In the genomic region with DNA sequence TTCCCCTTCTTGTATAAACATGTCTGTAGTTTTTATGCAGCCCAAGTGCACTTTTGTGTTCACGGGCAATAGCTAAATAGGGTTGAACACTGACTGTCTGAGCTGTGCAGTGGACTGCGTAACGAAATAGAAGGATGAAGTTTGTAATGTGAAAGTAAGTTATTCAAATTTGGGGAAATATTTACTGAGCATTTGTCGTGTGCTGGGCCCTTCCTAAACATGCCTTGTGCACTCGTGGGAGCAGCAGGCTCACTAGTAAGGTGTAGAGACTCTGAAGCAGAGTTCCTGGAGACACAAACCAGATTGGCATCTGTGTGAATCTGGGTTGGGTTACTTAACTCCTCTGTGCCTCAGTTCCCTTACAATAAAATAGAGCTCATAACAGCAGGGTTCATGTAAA, we compare ENCODE assay signal across 15 cellular contexts. TPM values are rescaled to one million over a fixed set of nuclear protein-coding genes. Genes with fewer than 3 reads are reported as not detected.
DNase-seq lines count a peak whose midpoint lies in the region; ATAC-seq, FAIRE-seq and TF ChIP-seq lines count a peak whose summit lies in the region.
"Had no signal": no experiment of that assay in that cellular context is flagged by ENCODE, and none has a peak within 500 bp of the region (broad histone marks: within the 10 kb centered on the region; RNA-seq: fewer than 3 reads in every experiment).

No MANE protein-coding gene starts in this region.

- H2AFZ ChIP-seq in H1 (ENCODE audit: low read length), result no peak overlapping the region

- no peak overlapping the region for H3K4me3 ChIP-seq in CD8-positive, alpha-beta T cell (ENCODE audit: low read depth, low read length)
- H3K4me3 ChIP-seq in H1 (ENCODE audit: extremely low read depth in 1 of 4, insufficient read depth in 2 of 4, low read depth in 3 of 4, low read length in 4 of 4) (no peak overlapping the region), prostate gland (no peak overlapping the region)

- no peak overlapping the region for H2BK20ac ChIP-seq in H1 (ENCODE audit: low read length)

- H3K27ac ChIP-seq in CD8-positive, alpha-beta T cell (ENCODE audit: low read depth, low read length), result no peak overlapping the region
- H3K27ac ChIP-seq in H1 (ENCODE audit: low read depth, low read length) (no peak overlapping the region), prostate gland (peak overlapping the region; percentile 49 to 65)
- H3K27ac ChIP-seq: foreskin keratinocyte had no signal

- no peak overlapping the region for H2BK120ac ChIP-seq in H1 (replicated peaks; ENCODE audit: low read depth, low read length)

- no peak overlapping the region for H3K23ac ChIP-seq in H1 (ENCODE audit: insufficient read length)

- H3K9me3 ChIP-seq in CD8-positive, alpha-beta T cell (ENCODE audit: low read length), result no peaks in the 10 kb centered on the region
- no peaks in the 10 kb centered on the region for H3K9me3 ChIP-seq in H1 (ENCODE audit: insufficient read depth in 2 of 2, low read depth in 1 of 2, low read length in 1 of 2)
- no peaks in the 10 kb centered on the region for H3K9me3 ChIP-seq in prostate gland

- no peak overlapping the region for H4K8ac ChIP-seq in H1 (ENCODE audit: extremely low read depth, insufficient read depth, low read length)

- H3K18ac ChIP-seq in H1 (ENCODE audit: extremely low read depth, low read length), result no peak overlapping the region

- no peaks in the 10 kb centered on the region for H3K36me3 ChIP-seq in CD8-positive, alpha-beta T cell (ENCODE audit: insufficient read depth, low read length)
- no peaks in the 10 kb centered on the region for H3K36me3 ChIP-seq in H1 (ENCODE audit: control insufficient read depth in 2 of 4, insufficient read depth in 4 of 4, low read length in 3 of 4)
- no peaks in the 10 kb centered on the region for H3K36me3 ChIP-seq in prostate gland

- no peaks in the 10 kb centered on the region for H3K79me1 ChIP-seq in H1 (ENCODE audit: low read depth, low read length)

- no peak overlapping the region for H3K14ac ChIP-seq in H1 (ENCODE audit: insufficient read length)

- no peaks in the 10 kb centered on the region for H3K9me3 Mint-ChIP-seq in CD8-positive, alpha-beta T cell
- H3K9me3 Mint-ChIP-seq in activated CD4-positive, alpha-beta memory T cell treated with anti-CD3 and anti-CD28 coated beads for 36 hours, result no peaks in the 10 kb centered on the region

- H3K4ac ChIP-seq in H1 (replicated peaks; ENCODE audit: insufficient read length, low read depth, low read length), result no peak overlapping the region

- no peak for ATAC-seq in CD8-positive, alpha-beta T cell
- peak; percentile 24 for ATAC-seq in HG02610 (IDR thresholded peaks at IDR 0.05; ENCODE audit: unreplicated experiment)

- FAIRE-seq in H1 (lab: Jason Lieb, UNC), result no peak
- FAIRE-seq: islet of Langerhans had no signal

- peak overlapping the region; percentile 18; the same call in 1 of the 2 replicates for H2BK5ac ChIP-seq in H1 (ENCODE audit: low read depth, low read length)

- TF ChIP-seq POLR2A in H1 (IDR thresholded peaks at IDR 0.05; ENCODE audit: control extremely low read depth in 1 of 2, low read depth in 2 of 2, low read length in 2 of 2) (no peak), prostate gland (IDR thresholded peaks at IDR 0.05) (no peak)

- H4K91ac ChIP-seq in H1 (replicated peaks; ENCODE audit: insufficient read length, low read length), result no peak overlapping the region

- 91 to 100% methylated on average over 2 to 5 of the region's 5 CpGs for WGBS in H1 (ENCODE audit: extremely low coverage in 1 of 2, insufficient coverage in 1 of 2, insufficient read length in 1 of 2, insufficient replicate concordance in 2 of 2, low coverage in 1 of 2, low lambda C conversion rate in 2 of 2, missing lambda C conversion rate in 1 of 2), 2 experiments
- 16% methylated on average over 5 of the region's 5 CpGs for WGBS in prostate gland

- no peaks in the 10 kb centered on the region for H3K79me2 ChIP-seq in H1 (ENCODE audit: control insufficient read depth in 1 of 2, insufficient read depth in 2 of 2, low read length in 2 of 2)

- no peaks in the 10 kb centered on the region for H3K27me3 Mint-ChIP-seq in CD8-positive, alpha-beta T cell (ENCODE audit: low read depth)
- H3K27me3 Mint-ChIP-seq in activated CD4-positive, alpha-beta memory T cell treated with anti-CD3 and anti-CD28 coated beads for 36 hours, result no peaks in the 10 kb centered on the region

- TF ChIP-seq CTCF in CD8-positive, alpha-beta T cell (IDR thresholded peaks at IDR 0.05), result no peak
- TF ChIP-seq CTCF in H1 (IDR thresholded peaks at IDR 0.05; ENCODE audit: control extremely low read depth in 1 of 3, insufficient read depth in 1 of 3, low read depth in 1 of 3, low read length in 3 of 3) (no peak), prostate gland (IDR thresholded peaks at IDR 0.05) (no peak)

- H3K4me2 ChIP-seq in H1 (ENCODE audit: insufficient read depth in 1 of 2, low read depth in 2 of 2, low read length in 2 of 2), result no peak overlapping the region

- no peak for DNase-seq in CD8-positive, alpha-beta T cell
- DNase-seq in H1 (ENCODE audit: low read depth in 1 of 2, low spot score in 2 of 2), result no peak
- DNase-seq in prostate gland (ENCODE audit: low spot score), result no peak
- no peak for DNase-seq in SK-N-DZ (ENCODE audit: low spot score)
- DNase-seq in activated CD4-positive, alpha-beta memory T cell treated with anti-CD3 and anti-CD28 coated beads for 36 hours, result no peak
- no peak for DNase-seq in NCI-H1092 treated with DMSO at 0.1 percent for 48 hours (lab: John Stamatoyannopoulos, UW)
- DNase-seq in NCI-H146 (lab: John Stamatoyannopoulos, UW), result no peak
- DNase-seq: NCI-H2081 treated with DMSO at 0.1 percent for 48 hours; NCI-H82; stimulated activated naive CD4-positive, alpha-beta T cell treated with Interleukin-2 at 50 U/mL for 16 hours had no signal

- intact Hi-C loops in CD8-positive, alpha-beta T cell (cut with DNase I, micrococcal nuclease), result no loop called here
- intact Hi-C loops in prostate gland (cut with DNase I), result no loop called here
- intact Hi-C loops in activated CD4-positive, alpha-beta memory T cell treated with anti-CD3 and anti-CD28 coated beads for 36 hours (cut with micrococcal nuclease), result loop anchor here (5.0 kb wide), 1 partner anchor 124 kb away; no protein-coding TSS in a partner anchor

- H3K4me1 Mint-ChIP-seq in CD8-positive, alpha-beta T cell (ENCODE audit: low read depth), result peaks cover 20% of the 10 kb centered on the region
- H3K4me1 Mint-ChIP-seq in activated CD4-positive, alpha-beta memory T cell treated with anti-CD3 and anti-CD28 coated beads for 36 hours (ENCODE audit: low read depth), result peaks cover 10% of the 10 kb centered on the region

- no peak overlapping the region for H4K5ac ChIP-seq in H1 (ENCODE audit: insufficient read length, low read depth, low read length)

- no peak overlapping the region for H2AK5ac ChIP-seq in H1 (ENCODE audit: low read depth, low read length)

- H3K56ac ChIP-seq in H1 (replicated peaks; ENCODE audit: insufficient read length, low read depth, low read length), result no peak overlapping the region

- no peaks in the 10 kb centered on the region for H4K20me1 ChIP-seq in H1 (replicated peaks in 1 of 2; ENCODE audit: control insufficient read depth in 1 of 2, insufficient read depth in 2 of 2, low read length in 2 of 2)

- POLR2A ChIA-PET in CD8-positive, alpha-beta T cell (lab: Charles Lee), result no interaction called here
- POLR2A ChIA-PET in H1 (lab: Charles Lee; ENCODE audit: partially characterized antibody), result no interaction called here
- POLR2A ChIA-PET in activated CD4-positive, alpha-beta memory T cell treated with anti-CD3 and anti-CD28 coated beads for 36 hours (lab: Charles Lee), result no interaction called here

- no peak overlapping the region for H3K9ac ChIP-seq in H1 (replicated peaks in 1 of 4; ENCODE audit: extremely low read depth in 1 of 4, low read depth in 3 of 4, low read length in 3 of 4)

- no peak for TF ChIP-seq EP300 in H1 (IDR thresholded peaks at IDR 0.05; ENCODE audit: borderline replicate concordance in 1 of 2, low read depth in 2 of 2, low read length in 2 of 2)

- no peak overlapping the region for H2BK12ac ChIP-seq in H1 (ENCODE audit: low read depth, low read length)

- no peaks in the 10 kb centered on the region for H3K27me3 ChIP-seq in CD8-positive, alpha-beta T cell (ENCODE audit: insufficient read depth, low read length)
- H3K27me3 ChIP-seq in H1 (replicated peaks in 1 of 4; ENCODE audit: control insufficient read depth in 3 of 4, extremely low read depth in 1 of 4, insufficient read depth in 3 of 4, low read length in 3 of 4) (no peaks in the 10 kb centered on the region), prostate gland (replicated peaks; ENCODE audit: insufficient read depth) (no peaks in the 10 kb centered on the region)

- H3K23me2 ChIP-seq in H1 (ENCODE audit: low read depth, low read length), result no peaks in the 10 kb centered on the region

- TF ChIP-seq RAD21 in H1 (IDR thresholded peaks at IDR 0.05 in 1 of 2, conservative IDR thresholded peaks at IDR 0.05 in 1 of 2; ENCODE audit: low read depth in 2 of 2, low read length in 2 of 2), result no peak

- CTCF ChIA-PET in CD8-positive, alpha-beta T cell (lab: Charles Lee), result interaction anchor here (0.7 to 1.3 kb wide), 3 partner anchors 14 to 20 kb away, joined by 3 read pairs; no protein-coding TSS in a partner anchor
- CTCF ChIA-PET in H1 (lab: Charles Lee; ENCODE audit: partially characterized antibody), result interaction anchor here (1.7 kb wide), 1 partner anchor 82 kb away, joined by 6 read pairs; no protein-coding TSS in a partner anchor
- CTCF ChIA-PET in activated CD4-positive, alpha-beta memory T cell treated with anti-CD3 and anti-CD28 coated beads for 36 hours (lab: Charles Lee), result no interaction called here

- no peak overlapping the region for H3K4me3 Mint-ChIP-seq in CD8-positive, alpha-beta T cell
- H3K4me3 Mint-ChIP-seq in activated CD4-positive, alpha-beta memory T cell treated with anti-CD3 and anti-CD28 coated beads for 36 hours, result no peak overlapping the region

- H2BK15ac ChIP-seq in H1 (ENCODE audit: low read length), result no peak overlapping the region

- peaks cover 6% of the 10 kb centered on the region for H3K4me1 ChIP-seq in CD8-positive, alpha-beta T cell (ENCODE audit: insufficient read depth, low read length)
- peaks cover 0 to 4% (median 2%) of the 10 kb centered on the region in 4 experiments; a peak in 3 of 7 replicates for H3K4me1 ChIP-seq in H1 (replicated peaks in 1 of 4; ENCODE audit: control insufficient read depth in 3 of 4, insufficient read depth in 4 of 4, low read length in 3 of 4)
- H3K4me1 ChIP-seq in prostate gland (replicated peaks), result peaks cover 4% of the 10 kb centered on the region
- H3K4me1 ChIP-seq: foreskin keratinocyte had no signal

- H3K36me3 Mint-ChIP-seq in CD8-positive, alpha-beta T cell, result no peaks in the 10 kb centered on the region
- no peaks in the 10 kb centered on the region for H3K36me3 Mint-ChIP-seq in activated CD4-positive, alpha-beta memory T cell treated with anti-CD3 and anti-CD28 coated beads for 36 hours

- H3K27ac Mint-ChIP-seq in CD8-positive, alpha-beta T cell, result peak overlapping the region; percentile 0
- H3K27ac Mint-ChIP-seq in activated CD4-positive, alpha-beta memory T cell treated with anti-CD3 and anti-CD28 coated beads for 36 hours, result no peak overlapping the region

RNA-seq across cellular contexts. Expression of a gene that starts 51.7 kb away (rescaled TPM):
- total RNA-seq in CD8-positive, alpha-beta T cell, result not detected
- not detected in 2 replicates for total RNA-seq in H1 (2021; fragmentation: NEBNext Ultra II Directional; extraction: Animal tissue kit (Norgen Biotek cat#: 25700))
- polyA plus RNA-seq in H1 (2011; rRNA removed), result not detected in 2 replicates
- not detected for polyA plus RNA-seq in H1 (2011; cell fraction: cytosol; rRNA removed)
- polyA plus RNA-seq in H1 (2011; cell fraction: nucleus; rRNA removed), result not detected
- polyA plus RNA-seq in H1 (2012, experiment 1 of 2), result not detected in 4 replicates
- not detected for polyA plus RNA-seq in H1 (2012, experiment 2 of 2)
- polyA plus RNA-seq in H1 (2013, experiment 1 of 2), result not detected
- polyA plus RNA-seq in H1 (2013, experiment 2 of 2), result not detected
- not detected in 2 replicates for polyA minus RNA-seq in H1 (2011; rRNA and poly(A)+ RNA removed)
- polyA minus RNA-seq in H1 (2011; cell fraction: cytosol; rRNA and poly(A)+ RNA removed), result not detected
- not detected for polyA minus RNA-seq in H1 (2011; cell fraction: nucleus; rRNA and poly(A)+ RNA removed)
- 1 to 10 TPM; 4.6 to 6.0 TPM for total RNA-seq in prostate gland
- not detected in 2 replicates for polyA plus RNA-seq in SK-N-DZ (2014; cell fraction: cytosol; rRNA removed)
- not detected in 2 replicates for polyA plus RNA-seq in SK-N-DZ (2014; cell fraction: nucleus; rRNA removed)
- total RNA-seq in activated CD4-positive, alpha-beta memory T cell treated with anti-CD3 and anti-CD28 coated beads for 36 hours, result not detected
- total RNA-seq: foreskin keratinocyte, LHCN-M2, renal cortical epithelial cell had no signal
- polyA plus RNA-seq: foreskin keratinocyte had no signal

Comparison
In these comparisons a context has a peak if more than half of its experiments do, and no peak if none do; other contexts are left out.
1. H3K27ac ChIP-seq: peak in prostate gland (2 of 2); none in CD8-positive, alpha-beta T cell (single experiment) and H1 (single experiment).